In genomic region chr17:42980274-42980765, GRCh38 we compare ENCODE assay signal across 8 cellular contexts. TPM values are rescaled to one million over a fixed set of nuclear protein-coding genes. Genes with fewer than 3 reads are reported as not detected.
DNase-seq lines count a peak whose midpoint lies in the region; ATAC-seq and TF ChIP-seq lines count a peak whose summit lies in the region.

TSS of gene RUNDC1 (plus strand) at chr17:42980565. CDS start at chr17:42980577, 12 bp downstream.

- H3K36me3 ChIP-seq in rectal smooth muscle tissue (ENCODE audit: control insufficient read depth, insufficient read depth, low read length), result no peaks in the 10 kb centered on the region
- no peaks in the 10 kb centered on the region for H3K36me3 ChIP-seq in uterus

- no peaks in the 10 kb centered on the region for H3K9me3 ChIP-seq in right cardiac atrium (ENCODE audit: control insufficient read depth, low read length)
- no peaks in the 10 kb centered on the region for H3K9me3 ChIP-seq in uterus

- intact Hi-C loops in right cardiac atrium (cut with DNase I) (no loop called here), uterus (cut with DNase I; ENCODE audit: low total_unique reads) (no loop called here)

- H3K27ac ChIP-seq in angular gyrus (ENCODE audit: low read depth, low read length), result peak within 1 kb of the TSS; percentile 64
- H3K27ac ChIP-seq in right cardiac atrium (ENCODE audit: low read length), result peak within 1 kb of the TSS; percentile 90
- H3K27ac ChIP-seq in rectal smooth muscle tissue (ENCODE audit: low read depth, low read length), result peak within 1 kb of the TSS; percentile 84
- peak within 1 kb of the TSS; percentile 58 to 74 for H3K27ac ChIP-seq in uterus

- H3K9ac ChIP-seq in rectal smooth muscle tissue (ENCODE audit: low read length), result peak within 1 kb of the TSS; percentile 78

- TF ChIP-seq POLR2A in uterus (IDR thresholded peaks at IDR 0.05), result peak; percentile 24 to 54

- DNase-seq in GM03348 (ENCODE audit: low spot score) (peak; percentile 96), NCI-H146 treated with DMSO at 0.1 percent for 48 hours (lab: John Stamatoyannopoulos, UW; ENCODE audit: unreplicated experiment) (peak; percentile 78), T-helper 2 cell (peak; percentile 82 to 92 (median 88)), right cardiac atrium (peak; percentile 95 to 98 (median 97)), uterus (peak; percentile 88 to 89)

- under 1% methylated on average over 39 of the region's 39 CpGs for WGBS in right cardiac atrium

- TF ChIP-seq CTCF in uterus (IDR thresholded peaks at IDR 0.05), result no peak

- H3K4me1 ChIP-seq in right cardiac atrium (ENCODE audit: control insufficient read depth, insufficient read depth, low read length), result peaks cover 6% of the 10 kb centered on the region
- H3K4me1 ChIP-seq in rectal smooth muscle tissue (ENCODE audit: control insufficient read depth, insufficient read depth, low read length), result peaks cover 15% of the 10 kb centered on the region
- H3K4me1 ChIP-seq in uterus, result no peaks in the 10 kb centered on the region

- ATAC-seq in HG02623 (IDR thresholded peaks at IDR 0.05; ENCODE audit: unreplicated experiment), result peak; percentile 64
- ATAC-seq in right cardiac atrium, result peak; percentile 94 to 95

- H3K4me3 ChIP-seq in right cardiac atrium (ENCODE audit: low read length) (peak within 1 kb of the TSS; percentile 82), rectal smooth muscle tissue (ENCODE audit: low read length) (peak within 1 kb of the TSS; percentile 72), uterus (peak within 1 kb of the TSS; percentile 54 to 87)

- H3K27me3 ChIP-seq in right cardiac atrium (ENCODE audit: control insufficient read depth, insufficient read depth) (no peaks in the 10 kb centered on the region), rectal smooth muscle tissue (ENCODE audit: control insufficient read depth, insufficient read depth, low read length) (no peaks in the 10 kb centered on the region), uterus (no peaks in the 10 kb centered on the region)

RNA-seq across cellular contexts. Expression of gene RUNDC1, which starts in this region (rescaled TPM):
- total RNA-seq in right cardiac atrium, result 10 to 100 TPM in 3 of 4 donors, 1 to 10 TPM in 1; 9.8 to 14.4 (median 10.7) TPM
- polyA plus RNA-seq in right cardiac atrium, result 6.7 TPM
- total RNA-seq in uterus, result 10 to 100 TPM; 10.8 to 18.3 (median 13.1) TPM

Comparison
In these comparisons a context has a peak if more than half of its experiments do, and no peak if none do; other contexts are left out.
1. Peak in every context shown above with its lines: DNase-seq, ATAC-seq, H3K4me3 ChIP-seq and H3K27ac ChIP-seq.